ENCODE assay signal across 10 cellular contexts in genomic region chr21:38819719-38820147, GRCh38. TPM values are rescaled to one million over a fixed set of nuclear protein-coding genes. Genes with fewer than 3 reads are reported as not detected.
DNase-seq lines count a peak whose midpoint lies in the region; ATAC-seq and FAIRE-seq lines count a peak whose summit lies in the region.
"Had no signal": no experiment of that assay in that cellular context is flagged by ENCODE, and none has a peak within 500 bp of the region (broad histone marks: within the 10 kb centered on the region; RNA-seq: fewer than 3 reads in every experiment).

No MANE protein-coding gene starts in this region.

- peak; percentile 63 for DNase-seq in LHCN-M2 (ENCODE audit: low read depth)
- DNase-seq in dedifferentiated amniotic fluid mesenchymal stem cell (ENCODE audit: extremely low spot score) = peak; percentile 46
- peak; percentile 78 for DNase-seq in mucosa of gallbladder (ENCODE audit: low spot score)
- DNase-seq in urothelium cell line (ENCODE audit: low spot score) = peak; percentile 50
- DNase-seq in COR-L47 (lab: John Stamatoyannopoulos, UW) = no peak
- DNase-seq in NCI-H1694 (lab: John Stamatoyannopoulos, UW) = no peak
- no peak for DNase-seq in GOT3 (lab: John Stamatoyannopoulos, UW)
- DNase-seq: NCI-H146 had no signal

- no peak for FAIRE-seq in urothelium cell line (lab: Jason Lieb, UNC)
- FAIRE-seq: islet of Langerhans had no signal

- ATAC-seq in GM18870 (IDR thresholded peaks at IDR 0.05; ENCODE audit: unreplicated experiment) = no peak

RNA-seq across cellular contexts. Expression of gene ETS2, which starts 14.0 kb away (rescaled TPM):
- total RNA-seq in LHCN-M2 (2014; rRNA removed) = 7.3 and 8.5 TPM in 2 replicates
- polyA plus RNA-seq in LHCN-M2 (2012) = 8.9 TPM
- 93.5 TPM for total RNA-seq in mucosa of gallbladder

Comparison
In these comparisons a context has a peak if more than half of its experiments do, and no peak if none do; other contexts are left out.
1. DNase-seq: peak in LHCN-M2 (single experiment), dedifferentiated amniotic fluid mesenchymal stem cell (single experiment), mucosa of gallbladder (single experiment) and urothelium cell line (single experiment); none in COR-L47 (single experiment), NCI-H1694 (single experiment) and GOT3 (single experiment).